ENCODE assay signal across 9 cellular contexts in genomic region chr3:152021951-152022461, GRCh38.
DNase-seq lines count a peak whose midpoint lies in the region; ATAC-seq, FAIRE-seq and TF ChIP-seq lines count a peak whose summit lies in the region.
"Had no signal": no experiment of that assay in that cellular context is flagged by ENCODE, and none has a peak within 500 bp of the region (broad histone marks: within the 10 kb centered on the region; RNA-seq: fewer than 3 reads in every experiment).

No MANE protein-coding gene starts in this region.

- no peaks in the 10 kb centered on the region for H3K79me2 ChIP-seq in astrocyte (ENCODE audit: insufficient read depth, low read length)

- H3K4me1 ChIP-seq in astrocyte (ENCODE audit: insufficient read depth, low read length) = peaks cover 10% of the 10 kb centered on the region

- peak overlapping the region; percentile 38 for H2AFZ ChIP-seq in astrocyte (ENCODE audit: low read depth, low read length)

- H4K20me1 ChIP-seq in astrocyte (ENCODE audit: insufficient read depth, low read length) = no peaks in the 10 kb centered on the region

- H3K9me3 ChIP-seq in astrocyte (ENCODE audit: insufficient read depth, low read depth, low read length) = no peaks in the 10 kb centered on the region

- H3K27ac ChIP-seq in astrocyte (ENCODE audit: low read depth, low read length) = no peak overlapping the region

- peaks cover 2% of the 10 kb centered on the region for H3K36me3 Mint-ChIP-seq in astrocyte (ENCODE audit: low read depth, unreplicated experiment)
- H3K36me3 Mint-ChIP-seq: activated naive CD8-positive, alpha-beta T cell had no signal

- DNase-seq in DMS53 treated with DMSO at 0.1 percent for 48 hours (lab: John Stamatoyannopoulos, UW; ENCODE audit: unreplicated experiment) (peak; percentile 6), HS-5 (ENCODE audit: low read depth) (peak; percentile 5), astrocyte (ENCODE audit: low read depth) (peak; percentile 58), omental fat pad (ENCODE audit: low spot score) (no peak), left colon (no peak), foreskin melanocyte (no peak)

- TF ChIP-seq CTCF in astrocyte (IDR thresholded peaks at IDR 0.05; ENCODE audit: insufficient read depth, low read depth, low read length) (no peak), omental fat pad (IDR thresholded peaks at IDR 0.05) (no peak)

- H3K4me1 Mint-ChIP-seq in astrocyte (ENCODE audit: low read depth, unreplicated experiment) = peaks cover 20% of the 10 kb centered on the region

- no peak overlapping the region for H3K4me3 ChIP-seq in astrocyte (ENCODE audit: insufficient read depth, low read depth, low read length)

- intact Hi-C loops in left colon (cut with DNase I, micrococcal nuclease) = no loop called here

- no peaks in the 10 kb centered on the region for H3K9me3 Mint-ChIP-seq in astrocyte (ENCODE audit: unreplicated experiment)

- no peaks in the 10 kb centered on the region for H3K36me3 ChIP-seq in astrocyte (ENCODE audit: insufficient read depth, low read length)

- H3K4me2 ChIP-seq in astrocyte (ENCODE audit: low read length) = peak overlapping the region; percentile 42

- FAIRE-seq in astrocyte (lab: Jason Lieb, UNC) = no peak

- H3K27ac Mint-ChIP-seq in astrocyte (ENCODE audit: unreplicated experiment) = no peak overlapping the region
- H3K27ac Mint-ChIP-seq: activated naive CD8-positive, alpha-beta T cell had no signal

- no peak overlapping the region for H3K4me3 Mint-ChIP-seq in astrocyte (ENCODE audit: unreplicated experiment)
- H3K4me3 Mint-ChIP-seq: activated naive CD8-positive, alpha-beta T cell had no signal

- H3K27me3 Mint-ChIP-seq in astrocyte (ENCODE audit: low read depth, unreplicated experiment) = no peaks in the 10 kb centered on the region

- ATAC-seq in omental fat pad (ENCODE audit: low FRiP score) (peak; percentile 67), HG03175 (IDR thresholded peaks at IDR 0.05; ENCODE audit: unreplicated experiment) (no peak), GM18519 (IDR thresholded peaks at IDR 0.05; ENCODE audit: low FRiP score, unreplicated experiment) (no peak), left colon (no peak)

- no peak overlapping the region for H3K9ac ChIP-seq in astrocyte (ENCODE audit: low read length)

- no peaks in the 10 kb centered on the region for H3K27me3 ChIP-seq in astrocyte (ENCODE audit: insufficient read depth, low read length)

Comparison
In these comparisons a context has a peak if more than half of its experiments do, and no peak if none do; other contexts are left out.
1. DNase-seq: peak in DMS53 treated with DMSO at 0.1 percent for 48 hours (single experiment), HS-5 (single experiment) and astrocyte (single experiment); none in omental fat pad (single experiment), left colon (0 of 2) and foreskin melanocyte (single experiment).